ENCODE assay signal across 13 cellular contexts in the genomic region with DNA sequence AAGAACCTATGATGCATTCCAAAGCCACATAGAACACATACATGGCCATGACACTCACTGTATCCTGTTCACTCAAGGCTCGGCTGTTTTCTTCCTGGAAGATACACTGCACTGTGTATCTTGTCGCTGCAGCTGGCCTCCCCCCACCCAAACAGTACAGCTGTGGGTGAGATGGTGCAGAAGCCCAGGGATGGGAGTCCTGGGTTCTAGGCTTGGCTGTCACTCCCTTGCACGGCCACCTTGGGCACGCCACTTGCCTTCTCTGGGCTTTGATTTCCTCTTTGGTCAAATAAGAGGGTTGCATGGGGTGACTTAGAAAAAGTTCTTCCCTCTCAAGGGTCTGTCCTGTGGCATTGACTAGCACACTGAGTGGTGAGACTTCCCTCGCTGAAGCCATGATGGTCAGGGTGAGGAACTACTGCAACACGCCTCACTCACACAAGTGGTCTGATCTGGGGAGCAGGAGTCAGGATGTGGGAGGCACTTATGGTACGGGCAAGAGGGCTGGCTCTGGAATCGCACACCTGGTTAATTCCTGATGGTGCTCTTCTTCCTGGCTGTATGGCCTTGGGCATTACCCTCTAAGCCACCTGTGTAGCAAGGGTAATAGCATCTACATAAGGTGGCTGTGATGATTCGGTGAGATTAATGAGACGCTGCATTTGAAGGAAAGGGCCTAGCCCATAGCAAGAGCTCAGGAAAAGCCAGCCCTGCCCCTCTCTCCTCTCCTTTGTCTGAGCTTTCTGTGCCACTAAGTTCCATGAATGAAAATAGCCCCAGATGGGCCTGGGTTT. TPM values are rescaled to one million over a fixed set of nuclear protein-coding genes. Genes with fewer than 3 reads are reported as not detected.
DNase-seq lines count a peak whose midpoint lies in the region; ATAC-seq and TF ChIP-seq lines count a peak whose summit lies in the region.
"Had no signal": no experiment of that assay in that cellular context is flagged by ENCODE, and none has a peak within 500 bp of the region (broad histone marks: within the 10 kb centered on the region; RNA-seq: fewer than 3 reads in every experiment).

No MANE protein-coding gene starts in this region.

- no peak for TF ChIP-seq POLR2A in NB4 (IDR thresholded peaks at IDR 0.05; ENCODE audit: extremely low read depth, insufficient read length)
- no peak for TF ChIP-seq POLR2A in sigmoid colon (IDR thresholded peaks at IDR 0.05)

- POLR2A ChIA-PET in CD4-positive, alpha-beta T cell (lab: Charles Lee), result no interaction called here

- H3K4me3 Mint-ChIP-seq in CD4-positive, alpha-beta T cell, result no peak overlapping the region
- H3K4me3 Mint-ChIP-seq in endothelial cell (ENCODE audit: unreplicated experiment), result no peak overlapping the region
- H3K4me3 Mint-ChIP-seq: CD4-positive, alpha-beta memory T cell; T-helper 2 cell treated with Interferon-gamma antibody and Interleukin-4, amounts not matched to agents 5 μg/mL and 100 μg/mL, for 36 hours had no signal

- no peak for TF ChIP-seq CTCF in CD4-positive, alpha-beta T cell (IDR thresholded peaks at IDR 0.05)
- TF ChIP-seq CTCF in NB4 (IDR thresholded peaks at IDR 0.05; ENCODE audit: low read depth, low read length) (no peak), endothelial cell (IDR thresholded peaks at IDR 0.05; ENCODE audit: unreplicated experiment) (no peak), sigmoid colon (IDR thresholded peaks at IDR 0.05) (no peak)

- H3K4me3 ChIP-seq in NB4 (ENCODE audit: low read depth, low read length), result no peak overlapping the region
- H3K4me3 ChIP-seq in sigmoid colon, result no peak overlapping the region
- H3K4me3 ChIP-seq: adrenal gland had no signal

- H3K4me1 ChIP-seq in sigmoid colon, result peaks cover 0 to 24% (median 20%) of the 10 kb centered on the region in 4 donors

- no peak for TF ChIP-seq EP300 in sigmoid colon (IDR thresholded peaks at IDR 0.05)

- no peaks in the 10 kb centered on the region for H3K27me3 Mint-ChIP-seq in CD4-positive, alpha-beta T cell
- H3K27me3 Mint-ChIP-seq in endothelial cell (ENCODE audit: unreplicated experiment), result peaks cover 4% of the 10 kb centered on the region
- H3K27me3 Mint-ChIP-seq: CD4-positive, alpha-beta memory T cell had no signal

- WGBS in sigmoid colon, 2 donors, result 89 to 92% methylated on average over 10 of the region's 10 CpGs

- peak overlapping the region; percentile 5 for H3K27ac Mint-ChIP-seq in CD4-positive, alpha-beta T cell
- peak overlapping the region; percentile 76 for H3K27ac Mint-ChIP-seq in endothelial cell (ENCODE audit: unreplicated experiment)
- H3K27ac Mint-ChIP-seq: T-helper 2 cell treated with Interferon-gamma antibody and Interleukin-4, amounts not matched to agents 5 μg/mL and 100 μg/mL, for 36 hours had no signal

- no peak for ATAC-seq in CD4-positive, alpha-beta T cell (ENCODE audit: poor library complexity)
- ATAC-seq in HG03442 (IDR thresholded peaks at IDR 0.05; ENCODE audit: unreplicated experiment), result no peak

- peaks cover 34% of the 10 kb centered on the region for H3K36me3 Mint-ChIP-seq in CD4-positive, alpha-beta T cell (ENCODE audit: low read depth)
- peaks cover 34% of the 10 kb centered on the region for H3K36me3 Mint-ChIP-seq in endothelial cell (ENCODE audit: low read depth, unreplicated experiment)

- peaks cover 2 to 37% (median 9%) of the 10 kb centered on the region in 4 donors for H3K36me3 ChIP-seq in sigmoid colon

- H3K27me3 ChIP-seq in CD4-positive, alpha-beta T cell (ENCODE audit: control insufficient read depth, insufficient read depth, low read length), result no peaks in the 10 kb centered on the region
- no peaks in the 10 kb centered on the region for H3K27me3 ChIP-seq in sigmoid colon
- H3K27me3 ChIP-seq: adrenal gland had no signal

- intact Hi-C loops in CD4-positive, alpha-beta T cell (cut with DNase I, micrococcal nuclease), result no loop called here
- intact Hi-C loops in sigmoid colon (cut with DNase I), result no loop called here

- no peaks in the 10 kb centered on the region for H3K9me3 ChIP-seq in CD4-positive, alpha-beta T cell (ENCODE audit: control insufficient read depth, low read length)
- H3K9me3 ChIP-seq in sigmoid colon, result no peaks in the 10 kb centered on the region
- H3K9me3 ChIP-seq: adrenal gland had no signal

- peaks cover 1% of the 10 kb centered on the region for H3K4me1 Mint-ChIP-seq in CD4-positive, alpha-beta T cell (ENCODE audit: low read depth)
- H3K4me1 Mint-ChIP-seq in endothelial cell (ENCODE audit: unreplicated experiment), result peaks cover 12% of the 10 kb centered on the region

- H3K9me3 Mint-ChIP-seq in CD4-positive, alpha-beta T cell, result no peaks in the 10 kb centered on the region
- H3K9me3 Mint-ChIP-seq in endothelial cell (ENCODE audit: unreplicated experiment), result no peaks in the 10 kb centered on the region
- H3K9me3 Mint-ChIP-seq: CD4-positive, alpha-beta memory T cell; T-helper 2 cell treated with Interferon-gamma antibody and Interleukin-4, amounts not matched to agents 5 μg/mL and 100 μg/mL, for 36 hours had no signal

- no peak overlapping the region for H3K27ac ChIP-seq in CD4-positive, alpha-beta T cell (ENCODE audit: low read depth, low read length)
- H3K27ac ChIP-seq in sigmoid colon, result peak overlapping the region; percentile 45 to 67 (median 52)

- CTCF ChIA-PET in CD4-positive, alpha-beta T cell (lab: Charles Lee), result no interaction called here

- DNase-seq in CD4-positive, alpha-beta T cell, result no peak
- DNase-seq in NB4 (ENCODE audit: low read depth) (peak; percentile 28), endothelial cell (ENCODE audit: low spot score) (no peak), sigmoid colon (no peak), D341Med (ENCODE audit: low spot score) (no peak), midbrain (lab: John Stamatoyannopoulos, UW) (no peak)
- no peak for DNase-seq in activated CD4-positive, CD25-positive, alpha-beta regulatory T cell treated with anti-CD3 and anti-CD28 coated beads, Interleukin-2, amount 50 U/mL, for 72 hours
- DNase-seq: CD4-positive, alpha-beta memory T cell; foreskin melanocyte; NCI-H2107 had no signal

RNA-seq across cellular contexts. Expression of a gene that starts 44.0 kb away (rescaled TPM):
- 10 to 100 TPM; 55.1 to 57.3 TPM for total RNA-seq in CD4-positive, alpha-beta T cell
- total RNA-seq in endothelial cell (ENCODE audit: unreplicated experiment), result 248 TPM
- total RNA-seq in sigmoid colon, result 10 to 100 TPM; 37.6 to 71.2 (median 58.9) TPM
- polyA plus RNA-seq in sigmoid colon, result 100 to 1,000 TPM in 1 of 3 donors, 10 to 100 TPM in 2; 67.3 to 152 (median 82.1) TPM
